ENCODE assay signal across 8 cellular contexts in the genomic region with DNA sequence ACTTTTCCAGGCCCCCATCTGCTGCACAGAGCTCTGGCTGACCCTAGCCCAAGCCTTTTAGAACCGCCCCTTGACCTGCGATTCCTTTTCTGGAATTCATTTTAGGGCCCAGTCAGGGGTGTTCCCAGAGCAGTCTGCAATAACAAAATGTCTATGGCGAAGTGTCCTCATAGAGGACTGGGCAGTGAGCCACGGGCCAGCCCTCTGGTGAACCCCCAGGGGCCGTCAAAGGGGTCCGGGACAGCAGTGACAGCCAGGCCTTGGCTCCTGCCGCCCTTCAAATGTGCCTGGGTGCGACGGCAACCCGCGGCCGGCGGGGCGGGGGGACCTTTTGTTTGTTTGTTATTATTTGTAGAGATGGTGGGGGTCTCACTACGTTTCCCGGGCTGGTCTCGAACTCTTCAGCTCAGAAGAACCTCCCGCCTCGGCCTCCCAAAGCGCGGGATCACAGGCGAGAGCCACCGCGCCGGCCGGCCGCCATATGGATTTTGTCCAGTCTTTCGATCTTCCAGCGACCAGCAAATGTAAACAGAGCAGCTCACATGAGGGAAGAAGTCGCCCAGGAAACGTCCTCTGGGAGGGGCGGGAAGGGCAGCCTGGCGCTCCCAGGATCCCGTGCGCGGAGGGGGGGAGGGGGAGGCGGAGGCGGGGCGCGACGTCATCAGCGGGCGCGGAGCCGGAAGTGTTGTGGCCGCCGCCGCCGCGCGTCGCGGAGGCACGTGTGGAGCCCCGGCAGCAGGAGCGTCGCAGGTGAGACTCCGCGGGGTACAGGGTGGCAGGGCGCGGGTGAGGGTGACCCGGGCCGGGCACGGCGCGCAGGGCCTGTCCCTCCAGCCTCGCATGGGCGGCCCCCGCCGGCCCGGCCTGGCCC. TPM values are rescaled to one million over a fixed set of nuclear protein-coding genes. Genes with fewer than 3 reads are reported as not detected.
DNase-seq lines count a peak whose midpoint lies in the region; ATAC-seq and TF ChIP-seq lines count a peak whose summit lies in the region.

TSS of gene TRMT61A (plus strand) at position 685 of the 871 bp plus-strand sequence. CDS start 783 bp downstream, outside the sequence.

- peaks cover 32% of the 10 kb centered on the region for H3K4me1 Mint-ChIP-seq in HFFc6 (ENCODE audit: low read depth)

- peak within 1 kb of the TSS; percentile 97 for H3K4me2 ChIP-seq in hepatocyte

- H2AFZ ChIP-seq in hepatocyte: peak within 1 kb of the TSS; percentile 49

- no peaks in the 10 kb centered on the region for H3K27me3 ChIP-seq in hepatocyte

- 13% methylated on average over 34 of the region's 71 CpGs for WGBS in hepatocyte (ENCODE audit: low lambda C conversion rate, missing lambda C conversion rate)

- no peaks in the 10 kb centered on the region for H3K9me2 ChIP-seq in hepatocyte (replicated peaks; ENCODE audit: insufficient read depth)

- peak within 1 kb of the TSS; percentile 99 for H3K27ac ChIP-seq in hepatocyte

- H3K9me3 Mint-ChIP-seq in HFFc6: no peaks in the 10 kb centered on the region

- H3K36me3 ChIP-seq in hepatocyte (replicated peaks; ENCODE audit: insufficient read depth, low read depth): no peaks in the 10 kb centered on the region

- H3K4me3 Mint-ChIP-seq in HFFc6: peak within 1 kb of the TSS; percentile 96

- no peak for ATAC-seq in GM18909 (IDR thresholded peaks at IDR 0.05; ENCODE audit: poor library complexity, unreplicated experiment)

- peak within 1 kb of the TSS; percentile 97 for H3K27ac Mint-ChIP-seq in HFFc6

- peaks cover 45% of the 10 kb centered on the region for H3K4me1 ChIP-seq in hepatocyte (ENCODE audit: insufficient read depth)

- DNase-seq in DMS153 treated with DMSO at 0.1 percent for 48 hours (lab: John Stamatoyannopoulos, UW; ENCODE audit: unreplicated experiment) (peak; percentile 11), HFFc6 (peak; percentile 86), NCI-H187 treated with DMSO at 0.1 percent for 48 hours (lab: John Stamatoyannopoulos, UW) (peak; percentile 68), T-helper 22 cell (ENCODE audit: low read depth) (peak; percentile 69), astrocyte of the hippocampus (ENCODE audit: low read depth, low spot score) (peak; percentile 93), hepatocyte (ENCODE audit: low spot score) (peak; percentile 94), retinal pigment epithelial cell (ENCODE audit: low read depth) (no peak)

- peaks cover 7% of the 10 kb centered on the region for H3K27me3 Mint-ChIP-seq in HFFc6 (ENCODE audit: insufficient read depth)

- no peaks in the 10 kb centered on the region for H4K20me1 ChIP-seq in hepatocyte (ENCODE audit: insufficient read depth, poor library complexity, severe bottlenecking)

- peaks cover 41% of the 10 kb centered on the region for H3K79me2 ChIP-seq in hepatocyte

- peaks cover 4% of the 10 kb centered on the region; the same call in 1 of the 2 replicates for H3K36me3 Mint-ChIP-seq in HFFc6 (ENCODE audit: low read depth)

- no peaks in the 10 kb centered on the region for H3K9me3 ChIP-seq in hepatocyte (ENCODE audit: low read depth)

- H3K4me3 ChIP-seq in hepatocyte: peak within 1 kb of the TSS; percentile 78
- H3K4me3 ChIP-seq in retinal pigment epithelial cell (ENCODE audit: low read length): peak within 1 kb of the TSS; percentile 90

- no peak for TF ChIP-seq CTCF in HFFc6 (IDR thresholded peaks at IDR 0.05)
- TF ChIP-seq CTCF in hepatocyte (IDR thresholded peaks at IDR 0.05; ENCODE audit: poor library complexity): no peak
- TF ChIP-seq CTCF in retinal pigment epithelial cell (conservative IDR thresholded peaks at IDR 0.05; ENCODE audit: low read depth, low read length): no peak

RNA-seq across cellular contexts. Expression of gene TRMT61A, which starts in this region (rescaled TPM):
- total RNA-seq in HFFc6 (2021; fragmentation: NEBNext Ultra II Directional; extraction: Animal tissue kit (Norgen Biotek cat#: 25700)): 10 to 100 TPM; 12.0 to 14.9 (median 13.4) TPM
- 8.2 and 8.9 TPM in 2 replicates for total RNA-seq in hepatocyte
- 13.2 and 15.0 TPM in 2 replicates for polyA plus RNA-seq in hepatocyte
